In genomic region chr10:50512743-50513416, GRCh38 we compare ENCODE assay signal across 9 cellular contexts.
DNase-seq lines count a peak whose midpoint lies in the region; ATAC-seq and TF ChIP-seq lines count a peak whose summit lies in the region.
"Had no signal": no experiment of that assay in that cellular context is flagged by ENCODE, and none has a peak within 500 bp of the region (broad histone marks: within the 10 kb centered on the region; RNA-seq: fewer than 3 reads in every experiment).

No MANE protein-coding gene starts in this region.

- H3K9me3 Mint-ChIP-seq in activated naive CD4-positive, alpha-beta T cell treated with anti-CD3 and anti-CD28 coated beads, Interleukin-2, amount 50 U/mL, for 24 hours, result no peaks in the 10 kb centered on the region
- H3K9me3 Mint-ChIP-seq in stimulated activated naive B cell treated with anti-CD40 and anti-IgM and Interleukin-4, amounts not matched to agents 10 μg/mL and 1 μg/mL and 100 μg/mL, for 72 hours, result no peaks in the 10 kb centered on the region

- no peak overlapping the region for H3K4me3 ChIP-seq in PC-9
- H3K4me3 ChIP-seq: BLaER1 treated with 17β-estradiol and CSF1 and Interleukin-3, amounts not matched to agents 10 nM and 100 nM had no signal

- intact Hi-C loops in PC-9 (cut with micrococcal nuclease; ENCODE audit: unreplicated experiment), result loop anchor here (5.0 kb wide), 1 partner anchor 96 kb away; no protein-coding TSS in a partner anchor

- no peaks in the 10 kb centered on the region for H3K27me3 ChIP-seq in PC-9 (ENCODE audit: insufficient read depth, low read depth)
- H3K27me3 ChIP-seq: BLaER1 treated with 17β-estradiol and CSF1 and Interleukin-3, amounts not matched to agents 10 nM and 100 nM had no signal

- H3K36me3 ChIP-seq in PC-9 (ENCODE audit: low read depth), result no peaks in the 10 kb centered on the region

- H3K4me1 ChIP-seq in PC-9 (replicated peaks; ENCODE audit: insufficient read depth), result peaks cover 46% of the 10 kb centered on the region

- H3K4me1 Mint-ChIP-seq in activated naive CD4-positive, alpha-beta T cell treated with anti-CD3 and anti-CD28 coated beads, Interleukin-2, amount 50 U/mL, for 24 hours, result peaks cover 83% of the 10 kb centered on the region
- peaks cover 27 to 56% of the 10 kb centered on the region in 2 donors for H3K4me1 Mint-ChIP-seq in stimulated activated naive B cell treated with anti-CD40 and anti-IgM and Interleukin-4, amounts not matched to agents 10 μg/mL and 1 μg/mL and 100 μg/mL, for 72 hours

- no peaks in the 10 kb centered on the region for H3K27me3 Mint-ChIP-seq in activated naive CD4-positive, alpha-beta T cell treated with anti-CD3 and anti-CD28 coated beads, Interleukin-2, amount 50 U/mL, for 24 hours
- H3K27me3 Mint-ChIP-seq in stimulated activated naive B cell treated with anti-CD40 and anti-IgM and Interleukin-4, amounts not matched to agents 10 μg/mL and 1 μg/mL and 100 μg/mL, for 72 hours, result no peaks in the 10 kb centered on the region

- no peaks in the 10 kb centered on the region for H3K9me2 ChIP-seq in PC-9 (ENCODE audit: insufficient read depth)

- H3K9me3 ChIP-seq in PC-9 (ENCODE audit: insufficient read depth, low read depth), result no peaks in the 10 kb centered on the region
- H3K9me3 ChIP-seq: BLaER1 treated with 17β-estradiol and CSF1 and Interleukin-3, amounts not matched to agents 10 nM and 100 nM had no signal

- TF ChIP-seq CTCF in PC-9 (conservative IDR thresholded peaks at IDR 0.05) (no peak), RWPE1 (conservative IDR thresholded peaks at IDR 0.05; ENCODE audit: low read depth) (no peak)

- peak overlapping the region; percentile 62 for H3K27ac Mint-ChIP-seq in activated naive CD4-positive, alpha-beta T cell treated with anti-CD3 and anti-CD28 coated beads, Interleukin-2, amount 50 U/mL, for 24 hours
- H3K27ac Mint-ChIP-seq in stimulated activated naive B cell treated with anti-CD40 and anti-IgM and Interleukin-4, amounts not matched to agents 10 μg/mL and 1 μg/mL and 100 μg/mL, for 72 hours, result no peak overlapping the region

- POLR2A ChIA-PET in PC-9 (lab: Charles Lee; ENCODE audit: unreplicated experiment) (interaction anchor here (0.6 kb wide), 1 partner anchor 147 kb away, joined by 5 read pairs; no protein-coding TSS in a partner anchor), RWPE1 (lab: Yijun Ruan, JAX; ENCODE audit: low non-redundant PET) (no interaction called here)

- H3K36me3 Mint-ChIP-seq in activated naive CD4-positive, alpha-beta T cell treated with anti-CD3 and anti-CD28 coated beads, Interleukin-2, amount 50 U/mL, for 24 hours, result peaks cover 12% of the 10 kb centered on the region
- peaks cover 19 to 20% of the 10 kb centered on the region in 2 donors for H3K36me3 Mint-ChIP-seq in stimulated activated naive B cell treated with anti-CD40 and anti-IgM and Interleukin-4, amounts not matched to agents 10 μg/mL and 1 μg/mL and 100 μg/mL, for 72 hours

- BruUV-seq in PC-9 (replicated peaks; lab: Mats Ljungman, UMichigan), result no TSS peak

- H3K4me2 ChIP-seq in PC-9, result peak overlapping the region; percentile 57
- H3K4me2 ChIP-seq: BLaER1 treated with 17β-estradiol and CSF1 and Interleukin-3, amounts not matched to agents 10 nM and 100 nM had no signal

- peaks cover 30% of the 10 kb centered on the region for H3F3A ChIP-seq in PC-9 (ENCODE audit: insufficient read depth, low read depth)

- peaks cover 43% of the 10 kb centered on the region for H3K79me2 ChIP-seq in PC-9 (ENCODE audit: low read depth)

- no peak for DNase-seq in activated naive CD4-positive, alpha-beta T cell (lab: John Stamatoyannopoulos, UW)
- DNase-seq in PC-9 (no peak), RWPE1 (ENCODE audit: low spot score) (no peak), NCI-H1436 treated with DMSO at 0.1 percent for 48 hours (lab: John Stamatoyannopoulos, UW) (no peak), LoVo (ENCODE audit: low spot score) (no peak)
- peak; percentile 11 for DNase-seq in stimulated activated naive B cell treated with anti-CD40 and anti-IgM and Interleukin-4, amounts not matched to agents 10 μg/mL and 1 μg/mL and 100 μg/mL, for 72 hours

- no peak overlapping the region for H2AFZ ChIP-seq in PC-9

- peak; percentile 36 for ATAC-seq in HG02763 (IDR thresholded peaks at IDR 0.05; ENCODE audit: unreplicated experiment)
- peak; percentile 54 to 70 for ATAC-seq in stimulated activated naive B cell treated with anti-CD40 and anti-IgM and Interleukin-4, amounts not matched to agents 10 μg/mL and 1 μg/mL and 100 μg/mL, for 72 hours (replicated peaks)

- H4K20me1 ChIP-seq in PC-9 (ENCODE audit: insufficient read depth), result no peaks in the 10 kb centered on the region

- H3K4me3 Mint-ChIP-seq in activated naive CD4-positive, alpha-beta T cell treated with anti-CD3 and anti-CD28 coated beads, Interleukin-2, amount 50 U/mL, for 24 hours, result peak overlapping the region; percentile 47
- H3K4me3 Mint-ChIP-seq in stimulated activated naive B cell treated with anti-CD40 and anti-IgM and Interleukin-4, amounts not matched to agents 10 μg/mL and 1 μg/mL and 100 μg/mL, for 72 hours, result no peak overlapping the region

- CTCF ChIA-PET in PC-9 (lab: Charles Lee), result interaction anchor here (0.9 kb wide), 1 partner anchor 85 kb away, joined by 4 read pairs; no protein-coding TSS in a partner anchor
- CTCF ChIA-PET in RWPE1 (lab: Yijun Ruan, JAX), result interaction anchor here (0.5 kb wide), 1 partner anchor 921 kb away, joined by 3 read pairs; no protein-coding TSS in a partner anchor

- H3K27ac ChIP-seq in PC-9 (peak overlapping the region; percentile 95), RWPE1 (no peak overlapping the region)
- H3K27ac ChIP-seq: BLaER1 treated with 17β-estradiol and CSF1 and Interleukin-3, amounts not matched to agents 10 nM and 100 nM had no signal
